ENCODE assay signal across 10 cellular contexts in genomic region chr11:71370020-71370747, GRCh38.
"Had no signal": no experiment of that assay in that cellular context is flagged by ENCODE, and none has a peak within 500 bp of the region (broad histone marks: within the 10 kb centered on the region; RNA-seq: fewer than 3 reads in every experiment).

No MANE protein-coding gene starts in this region.

- H2AFZ ChIP-seq: GM23248 had no signal

- H3K9ac ChIP-seq: GM23248, KMS-11 had no signal

- H3K4me3 ChIP-seq: GM23248 had no signal

- H3K9me3 Mint-ChIP-seq: H9 had no signal

- DNase-seq: GM23248, GOT3, H9, HCEC 1CT, KBM-7 had no signal

- H3K27ac Mint-ChIP-seq: H9, IgD-negative memory B cell had no signal

- H3K4me2 ChIP-seq: KMS-11 had no signal

- FAIRE-seq: H54, HTR-8/SVneo had no signal

- H3K27ac ChIP-seq: GM23248, HL-60, KMS-11 had no signal

- H3K4me3 Mint-ChIP-seq: H9, IgD-negative memory B cell had no signal
